27 cellular contexts compared by ENCODE assay signal in genomic region chr18:80250740-80251364, GRCh38.
"Had no signal": no experiment of that assay in that cellular context is flagged by ENCODE, and none has a peak within 500 bp of the region (broad histone marks: within the 10 kb centered on the region; RNA-seq: fewer than 3 reads in every experiment).

No MANE protein-coding gene starts in this region.

- H3K9me3 Mint-ChIP-seq: activated CD4-positive, alpha-beta memory T cell treated with anti-CD3 and anti-CD28 coated beads for 36 hours; activated CD4-positive, alpha-beta T cell treated with anti-CD3 and anti-CD28 coated beads, Interleukin-2, amount 10 ng/mL, durations not matched to agents 24 days and 14 days; activated naive CD4-positive, alpha-beta T cell treated with anti-CD3 and anti-CD28 coated beads for 36 hours; activated T-cell treated with anti-CD3 and anti-CD28 coated beads, Interleukin-2, amount 50 U/mL, for 4 hours; activated T-helper 17 cell treated with anti-CD3 and anti-CD28 coated beads, Interleukin-2, amount 50 U/mL, for 72 hours; central memory CD8-positive, alpha-beta T cell; T-helper 1 cell treated with Interleukin-12 subunit alpha and Interleukin-12 subunit beta and Interleukin-4 antibody, amounts not matched to agents 30 μg/mL and 1 μg/mL, for 36 hours had no signal

- H3K4me3 ChIP-seq: MG63 had no signal

- H3K27ac Mint-ChIP-seq: activated CD4-positive, alpha-beta memory T cell treated with anti-CD3 and anti-CD28 coated beads for 36 hours; activated CD4-positive, alpha-beta T cell treated with anti-CD3 and anti-CD28 coated beads, Interleukin-2, amount 10 ng/mL, durations not matched to agents 24 days and 14 days; activated naive CD4-positive, alpha-beta T cell treated with anti-CD3 and anti-CD28 coated beads for 36 hours; activated naive CD8-positive, alpha-beta T cell; activated T-helper 17 cell treated with anti-CD3 and anti-CD28 coated beads, Interleukin-2, amount 50 U/mL, for 72 hours; T-helper 1 cell treated with Interleukin-12 subunit alpha and Interleukin-12 subunit beta and Interleukin-4 antibody, amounts not matched to agents 30 μg/mL and 1 μg/mL, for 36 hours; WTC11 had no signal

- H3K4me1 Mint-ChIP-seq: activated CD4-positive, alpha-beta T cell treated with anti-CD3 and anti-CD28 coated beads, Interleukin-2, amount 10 ng/mL, durations not matched to agents 24 days and 14 days; activated T-helper 17 cell treated with anti-CD3 and anti-CD28 coated beads, Interleukin-2, amount 50 U/mL, for 72 hours; central memory CD8-positive, alpha-beta T cell; WTC11 had no signal

- H3K36me3 Mint-ChIP-seq: activated CD4-positive, alpha-beta memory T cell treated with anti-CD3 and anti-CD28 coated beads for 36 hours; activated naive CD8-positive, alpha-beta T cell; brain had no signal

- H3K4me3 Mint-ChIP-seq: activated CD4-positive, alpha-beta memory T cell treated with anti-CD3 and anti-CD28 coated beads for 36 hours; activated CD4-positive, alpha-beta T cell treated with anti-CD3 and anti-CD28 coated beads, Interleukin-2, amount 10 ng/mL, durations not matched to agents 24 days and 14 days; activated naive CD4-positive, alpha-beta T cell treated with anti-CD3 and anti-CD28 coated beads for 36 hours; activated naive CD8-positive, alpha-beta T cell; activated T-cell treated with anti-CD3 and anti-CD28 coated beads, Interleukin-2, amount 50 U/mL, for 4 hours; activated T-helper 17 cell treated with anti-CD3 and anti-CD28 coated beads, Interleukin-2, amount 50 U/mL, for 72 hours; central memory CD8-positive, alpha-beta T cell; T-helper 1 cell treated with Interleukin-12 subunit alpha and Interleukin-12 subunit beta and Interleukin-4 antibody, amounts not matched to agents 30 μg/mL and 1 μg/mL, for 36 hours; WTC11 had no signal

- H3K9me3 ChIP-seq: MG63 had no signal

- ATAC-seq: activated T-cell treated with anti-CD3 and anti-CD28 coated beads, Interleukin-2, amount 50 U/mL, for 4 hours; activated T-helper 17 cell treated with anti-CD3 and anti-CD28 coated beads, Interleukin-2, amount 50 U/mL, for 72 hours; WTC11 had no signal

- DNase-seq: activated CD4-positive, alpha-beta memory T cell treated with anti-CD3 and anti-CD28 coated beads for 36 hours; activated CD4-positive, alpha-beta T cell treated with anti-CD3 and anti-CD28 coated beads, Interleukin-2, amount 10 ng/mL, durations not matched to agents 24 days and 14 days; activated CD4-positive, CD25-positive, alpha-beta regulatory T cell treated with anti-CD3 and anti-CD28 coated beads, Interleukin-2, amount 50 U/mL, for 72 hours; activated gamma-delta T cell; activated naive CD4-positive, alpha-beta T cell treated with anti-CD3 and anti-CD28 coated beads for 36 hours; activated T-cell treated with anti-CD3 and anti-CD28 coated beads, Interleukin-2, amount 50 U/mL, for 4 hours; amygdala; MG63; MV-4-11; NCI-H1092 treated with DMSO at 0.1 percent for 48 hours; NCI-H1417 treated with DMSO at 0.1 percent for 48 hours; NCI-H1694; NCI-H2029; NCI-H2107; NCI-H2171 treated with DMSO at 0.1 percent for 48 hours; NCI-H226; NCI-H526; NCI-H774; NK-92 treated with Interleukin-12 subunit alpha and Interleukin-12 subunit beta, amount 100 ng/mL, for 24 hours; OCI-M1; SHP77 treated with DMSO at 0.1 percent for 48 hours had no signal

- H3K36me3 ChIP-seq: MG63 had no signal

- H3K27me3 ChIP-seq: MG63 had no signal
